8 cellular contexts compared by ENCODE assay signal in the genomic region with DNA sequence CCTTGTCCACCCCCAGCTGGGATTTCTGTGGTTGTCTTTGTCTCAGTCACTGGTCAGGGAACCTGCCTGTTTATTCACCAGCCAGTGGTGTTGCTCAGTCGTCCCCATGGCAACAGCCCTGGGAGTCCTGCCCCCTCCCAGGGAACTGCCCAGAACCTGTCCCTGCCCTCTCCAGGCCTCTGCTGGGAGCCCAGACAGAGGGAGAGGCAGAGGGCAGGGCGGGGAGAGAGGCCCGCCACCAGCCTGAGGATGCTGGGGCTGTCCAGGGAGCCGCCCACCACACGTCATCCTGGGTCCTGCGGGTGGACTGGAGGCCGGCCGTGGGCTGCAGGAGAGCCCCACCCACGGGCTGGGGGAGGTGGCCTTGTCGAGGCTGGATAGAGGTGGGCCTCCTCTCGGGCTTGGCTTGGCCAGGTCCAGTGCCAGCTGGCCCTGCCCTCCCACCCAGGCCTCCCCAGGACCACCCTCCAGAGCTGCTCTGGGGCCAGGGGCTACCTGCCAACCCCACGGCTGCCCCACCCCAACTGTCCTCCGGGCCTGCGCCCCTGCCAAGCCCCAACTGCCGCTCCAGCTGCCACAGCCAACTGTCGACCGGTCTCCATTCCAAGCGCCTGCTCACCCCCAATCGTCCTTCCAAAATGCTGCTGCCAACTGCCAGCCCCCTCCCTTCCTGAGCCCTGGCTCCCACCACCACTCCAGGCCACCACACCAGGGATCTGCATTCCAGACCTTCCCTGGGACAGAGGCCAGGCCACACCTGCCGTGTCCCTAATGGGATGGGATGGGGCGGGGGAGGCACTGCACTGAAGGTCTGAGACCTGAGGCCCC. TPM values are rescaled to one million over a fixed set of nuclear protein-coding genes. Genes with fewer than 3 reads are reported as not detected.
DNase-seq lines count a peak whose midpoint lies in the region; ATAC-seq and TF ChIP-seq lines count a peak whose summit lies in the region.

No MANE protein-coding gene starts in this region.

- no peak overlapping the region for H2AFZ ChIP-seq in neural progenitor cell (replicated peaks)

- H3K9me3 ChIP-seq in BLaER1 (no peaks in the 10 kb centered on the region), neural progenitor cell (ENCODE audit: low read depth) (no peaks in the 10 kb centered on the region)

- TF ChIP-seq CTCF in neural progenitor cell (IDR thresholded peaks at IDR 0.05): no peak

- peaks cover 22% of the 10 kb centered on the region for H3F3A ChIP-seq in neural progenitor cell (ENCODE audit: low read depth)

- H4K20me1 ChIP-seq in BLaER1 (peaks cover 25% of the 10 kb centered on the region), neural progenitor cell (ENCODE audit: low read depth) (no peaks in the 10 kb centered on the region)

- H3K36me3 ChIP-seq in BLaER1: no peaks in the 10 kb centered on the region
- H3K36me3 ChIP-seq in neural progenitor cell: no peaks in the 10 kb centered on the region

- DNase-seq in KBM-7 (peak; percentile 53), T1000 (lab: John Stamatoyannopoulos, UW) (peak; percentile 71), fibroblast of peridontal ligament (ENCODE audit: extremely low read depth) (peak; percentile 87), neural progenitor cell (ENCODE audit: low spot score) (peak; percentile 98), cortex of kidney (lab: John Stamatoyannopoulos, UW) (no peak)

- no peaks in the 10 kb centered on the region for H3K36me3 Mint-ChIP-seq in neural progenitor cell

- H3K4me3 ChIP-seq in BLaER1: no peak overlapping the region
- no peak overlapping the region for H3K4me3 ChIP-seq in neural progenitor cell

- H3K4me1 Mint-ChIP-seq in neural progenitor cell: peaks cover 19% of the 10 kb centered on the region

- peak overlapping the region; percentile 48 for H3K4me3 Mint-ChIP-seq in neural progenitor cell

- H3K4me1 ChIP-seq in BLaER1 (peaks cover 67% of the 10 kb centered on the region), neural progenitor cell (peaks cover 15% of the 10 kb centered on the region)

- H3K4me2 ChIP-seq in BLaER1 (peak overlapping the region; percentile 51), neural progenitor cell (peak overlapping the region; percentile 60)

- in situ Hi-C loops in KBM-7 (cut with MboI; ENCODE audit: low pct_unique_long_range_greater_than_20kb, low sequenced_read_pairs): no loop called here

- H3K27ac ChIP-seq in BLaER1 (no peak overlapping the region), neural progenitor cell (no peak overlapping the region)

- no peak for ATAC-seq in HG03442 (IDR thresholded peaks at IDR 0.05; ENCODE audit: unreplicated experiment)
- ATAC-seq in GM21367 (IDR thresholded peaks at IDR 0.05; ENCODE audit: unreplicated experiment): no peak

- peaks cover 13% of the 10 kb centered on the region for H3K27me3 Mint-ChIP-seq in neural progenitor cell (ENCODE audit: insufficient read depth, low read depth)

- H3K27ac Mint-ChIP-seq in neural progenitor cell: peak overlapping the region; percentile 76

- H3K27me3 ChIP-seq in BLaER1 (peaks cover 47% of the 10 kb centered on the region), neural progenitor cell (peaks cover 34% of the 10 kb centered on the region)

- H3K79me2 ChIP-seq in neural progenitor cell (ENCODE audit: low read depth): no peaks in the 10 kb centered on the region

- H3K9ac ChIP-seq in BLaER1 (no peak overlapping the region), neural progenitor cell (no peak overlapping the region)

- H3K9me3 Mint-ChIP-seq in neural progenitor cell: no peaks in the 10 kb centered on the region

RNA-seq across cellular contexts. Expression of gene ZBTB46, which starts 4.2 kb away (rescaled TPM):
- 8.1 and 13.9 TPM in 2 replicates for total RNA-seq in neural progenitor cell (ENCODE audit: low replicate concordance)

RNA-seq across cellular contexts. Expression of gene ABHD16B, which starts 26.1 kb away (rescaled TPM):
- total RNA-seq in neural progenitor cell (ENCODE audit: low replicate concordance): not detected in 2 replicates

RNA-seq across cellular contexts. Expression of gene TPD52L2, which starts 29.8 kb away (rescaled TPM):
- total RNA-seq in neural progenitor cell (ENCODE audit: low replicate concordance): 66.6 and 80.1 TPM in 2 replicates

RNA-seq across cellular contexts. Expression of gene DNAJC5, which starts 59.7 kb away (rescaled TPM):
- 17.2 and 37.9 TPM in 2 replicates for total RNA-seq in neural progenitor cell (ENCODE audit: low replicate concordance)
